Comparison of ENCODE assay signal across 1 cellular context in the genomic region with DNA sequence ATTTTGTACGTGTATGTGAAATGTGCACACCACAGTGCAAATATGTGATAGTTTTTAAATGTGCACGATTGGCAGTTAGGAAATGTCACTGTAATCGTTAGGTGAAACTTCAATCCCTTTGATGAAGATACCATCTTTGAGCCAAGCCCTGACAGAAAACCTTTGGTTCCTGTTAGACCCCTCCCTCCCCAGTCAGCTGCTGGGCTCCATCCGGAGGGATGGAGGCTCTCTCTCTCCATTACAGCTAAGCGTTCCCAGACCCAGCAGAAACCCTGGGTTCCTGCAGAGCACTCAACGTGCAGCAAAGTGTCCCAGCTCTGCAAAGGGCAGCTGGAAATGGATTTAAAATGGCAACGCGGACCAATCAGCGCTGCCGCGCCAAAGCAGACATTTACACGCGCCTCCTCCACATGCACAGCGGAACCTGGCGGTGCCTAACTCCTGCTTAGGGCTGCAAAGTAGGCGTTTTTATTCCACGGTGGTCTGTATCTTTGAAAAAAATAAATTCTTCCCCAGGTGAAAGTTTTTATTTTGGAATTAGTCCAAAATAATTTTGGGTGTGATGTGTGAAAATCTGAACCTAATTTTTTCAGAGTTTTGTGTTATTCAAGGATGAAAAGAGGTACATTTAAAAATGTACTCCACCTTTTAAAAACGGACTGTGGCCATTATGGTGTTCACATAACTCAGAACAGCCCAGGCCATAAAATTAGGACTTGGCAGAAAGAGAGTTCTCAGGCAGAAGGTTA.
TF ChIP-seq lines count a peak whose summit lies in the region.

No MANE protein-coding gene starts in this region.

TF ChIP-seq in A549, 52 proteins besides CTCF, POLR2A, EP300 and RAD21 (continued from another document):
- TF ChIP-seq, protein P1, sequence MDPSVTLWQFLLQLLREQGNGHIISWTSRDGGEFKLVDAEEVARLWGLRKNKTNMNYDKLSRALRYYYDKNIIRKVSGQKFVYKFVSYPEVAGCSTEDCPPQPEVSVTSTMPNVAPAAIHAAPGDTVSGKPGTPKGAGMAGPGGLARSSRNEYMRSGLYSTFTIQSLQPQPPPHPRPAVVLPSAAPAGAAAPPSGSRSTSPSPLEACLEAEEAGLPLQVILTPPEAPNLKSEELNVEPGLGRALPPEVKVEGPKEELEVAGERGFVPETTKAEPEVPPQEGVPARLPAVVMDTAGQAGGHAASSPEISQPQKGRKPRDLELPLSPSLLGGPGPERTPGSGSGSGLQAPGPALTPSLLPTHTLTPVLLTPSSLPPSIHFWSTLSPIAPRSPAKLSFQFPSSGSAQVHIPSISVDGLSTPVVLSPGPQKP (IDR thresholded peaks at IDR 0.05; ENCODE audit: low read depth, low read length) = no peak
- TF ChIP-seq, protein P2, sequence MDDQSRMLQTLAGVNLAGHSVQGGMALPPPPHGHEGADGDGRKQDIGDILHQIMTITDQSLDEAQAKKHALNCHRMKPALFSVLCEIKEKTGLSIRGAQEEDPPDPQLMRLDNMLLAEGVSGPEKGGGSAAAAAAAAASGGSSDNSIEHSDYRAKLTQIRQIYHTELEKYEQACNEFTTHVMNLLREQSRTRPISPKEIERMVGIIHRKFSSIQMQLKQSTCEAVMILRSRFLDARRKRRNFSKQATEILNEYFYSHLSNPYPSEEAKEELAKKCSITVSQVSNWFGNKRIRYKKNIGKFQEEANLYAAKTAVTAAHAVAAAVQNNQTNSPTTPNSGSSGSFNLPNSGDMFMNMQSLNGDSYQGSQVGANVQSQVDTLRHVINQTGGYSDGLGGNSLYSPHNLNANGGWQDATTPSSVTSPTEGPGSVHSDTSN (IDR thresholded peaks at IDR 0.05) = no peak
- TF ChIP-seq MAFK (IDR thresholded peaks at IDR 0.05; ENCODE audit: partially characterized antibody) = no peak
- TF ChIP-seq, protein P3, sequence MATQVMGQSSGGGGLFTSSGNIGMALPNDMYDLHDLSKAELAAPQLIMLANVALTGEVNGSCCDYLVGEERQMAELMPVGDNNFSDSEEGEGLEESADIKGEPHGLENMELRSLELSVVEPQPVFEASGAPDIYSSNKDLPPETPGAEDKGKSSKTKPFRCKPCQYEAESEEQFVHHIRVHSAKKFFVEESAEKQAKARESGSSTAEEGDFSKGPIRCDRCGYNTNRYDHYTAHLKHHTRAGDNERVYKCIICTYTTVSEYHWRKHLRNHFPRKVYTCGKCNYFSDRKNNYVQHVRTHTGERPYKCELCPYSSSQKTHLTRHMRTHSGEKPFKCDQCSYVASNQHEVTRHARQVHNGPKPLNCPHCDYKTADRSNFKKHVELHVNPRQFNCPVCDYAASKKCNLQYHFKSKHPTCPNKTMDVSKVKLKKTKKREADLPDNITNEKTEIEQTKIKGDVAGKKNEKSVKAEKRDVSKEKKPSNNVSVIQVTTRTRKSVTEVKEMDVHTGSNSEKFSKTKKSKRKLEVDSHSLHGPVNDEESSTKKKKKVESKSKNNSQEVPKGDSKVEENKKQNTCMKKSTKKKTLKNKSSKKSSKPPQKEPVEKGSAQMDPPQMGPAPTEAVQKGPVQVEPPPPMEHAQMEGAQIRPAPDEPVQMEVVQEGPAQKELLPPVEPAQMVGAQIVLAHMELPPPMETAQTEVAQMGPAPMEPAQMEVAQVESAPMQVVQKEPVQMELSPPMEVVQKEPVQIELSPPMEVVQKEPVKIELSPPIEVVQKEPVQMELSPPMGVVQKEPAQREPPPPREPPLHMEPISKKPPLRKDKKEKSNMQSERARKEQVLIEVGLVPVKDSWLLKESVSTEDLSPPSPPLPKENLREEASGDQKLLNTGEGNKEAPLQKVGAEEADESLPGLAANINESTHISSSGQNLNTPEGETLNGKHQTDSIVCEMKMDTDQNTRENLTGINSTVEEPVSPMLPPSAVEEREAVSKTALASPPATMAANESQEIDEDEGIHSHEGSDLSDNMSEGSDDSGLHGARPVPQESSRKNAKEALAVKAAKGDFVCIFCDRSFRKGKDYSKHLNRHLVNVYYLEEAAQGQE (IDR thresholded peaks at IDR 0.05) = no peak
- 0 out of 3 replicates have a peak, but pooled peaks have one; percentile 9 for TF ChIP-seq SMC3 (IDR thresholded peaks at IDR 0.05)
- no peak for TF ChIP-seq ZFP36 (IDR thresholded peaks at IDR 0.05; ENCODE audit: borderline replicate concordance, partially characterized antibody)
- TF ChIP-seq CHD4 (IDR thresholded peaks at IDR 0.05; ENCODE audit: borderline replicate concordance) = no peak
- TF ChIP-seq HOXA7 (CRISPR knock-in tag; IDR thresholded peaks at IDR 0.05) = no peak
- TF ChIP-seq NR3C1 (IDR thresholded peaks at IDR 0.05) = no peak
- TF ChIP-seq ZC3H11A (IDR thresholded peaks at IDR 0.05) = no peak
- no peak for TF ChIP-seq KDM5A (IDR thresholded peaks at IDR 0.05)
- TF ChIP-seq BHLHE40 (IDR thresholded peaks at IDR 0.05; ENCODE audit: low read depth, low read length) = no peak
- TF ChIP-seq, protein P4, sequence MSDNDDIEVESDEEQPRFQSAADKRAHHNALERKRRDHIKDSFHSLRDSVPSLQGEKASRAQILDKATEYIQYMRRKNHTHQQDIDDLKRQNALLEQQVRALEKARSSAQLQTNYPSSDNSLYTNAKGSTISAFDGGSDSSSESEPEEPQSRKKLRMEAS (IDR thresholded peaks at IDR 0.05) = peak; percentile 55; the same call in 1 of the 2 replicates
- no peak for TF ChIP-seq TFCP2L1 (CRISPR knock-in tag; IDR thresholded peaks at IDR 0.05)
- 0 out of 2 replicates have a peak, but pooled peaks have one; percentile 22 for TF ChIP-seq HDAC2 (IDR thresholded peaks at IDR 0.05)
- TF ChIP-seq, protein P5, sequence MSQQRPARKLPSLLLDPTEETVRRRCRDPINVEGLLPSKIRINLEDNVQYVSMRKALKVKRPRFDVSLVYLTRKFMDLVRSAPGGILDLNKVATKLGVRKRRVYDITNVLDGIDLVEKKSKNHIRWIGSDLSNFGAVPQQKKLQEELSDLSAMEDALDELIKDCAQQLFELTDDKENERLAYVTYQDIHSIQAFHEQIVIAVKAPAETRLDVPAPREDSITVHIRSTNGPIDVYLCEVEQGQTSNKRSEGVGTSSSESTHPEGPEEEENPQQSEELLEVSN (IDR thresholded peaks at IDR 0.05; ENCODE audit: borderline replicate concordance, low read depth) = 0 out of 2 replicates have a peak, but pooled peaks have one; percentile 49
- no peak for TF ChIP-seq GATA3 (IDR thresholded peaks at IDR 0.05; ENCODE audit: borderline replicate concordance)
- TF ChIP-seq HOXB5 (CRISPR knock-in tag; IDR thresholded peaks at IDR 0.05) = no peak
- TF ChIP-seq RCOR1 (IDR thresholded peaks at IDR 0.05; ENCODE audit: low read depth, low read length) = no peak
- no peak for TF ChIP-seq EHF (CRISPR knock-in tag; IDR thresholded peaks at IDR 0.05)
- TF ChIP-seq SREBF2 (IDR thresholded peaks at IDR 0.05) = no peak
- no peak for TF ChIP-seq ESRRA (IDR thresholded peaks at IDR 0.05; ENCODE audit: borderline replicate concordance, low read length)
- TF ChIP-seq PHF8 (IDR thresholded peaks at IDR 0.05; ENCODE audit: borderline replicate concordance, low read depth) = no peak
